ENCODE assay signal across 8 cellular contexts in the genomic region with DNA sequence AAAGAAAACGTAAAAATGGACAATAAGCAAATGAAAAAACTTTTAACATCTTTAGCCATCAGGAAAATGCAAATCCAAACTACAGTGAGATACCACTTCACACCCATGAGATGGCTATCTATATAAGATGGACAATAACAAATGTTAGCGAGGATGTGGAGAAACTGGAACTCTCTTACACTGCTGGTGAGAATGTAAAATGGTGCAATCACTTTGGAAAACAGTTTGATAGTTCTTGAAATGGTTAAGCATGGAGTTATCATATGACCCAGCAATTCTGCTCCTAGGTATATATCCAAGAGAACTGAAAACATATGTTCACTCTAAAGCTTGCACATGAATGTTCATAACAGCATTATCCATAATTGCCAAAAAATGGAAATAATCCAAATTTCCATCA.
"Had no signal": no experiment of that assay in that cellular context is flagged by ENCODE, and none has a peak within 500 bp of the region (broad histone marks: within the 10 kb centered on the region; RNA-seq: fewer than 3 reads in every experiment).

No MANE protein-coding gene starts in this region.

- H3K27ac ChIP-seq: HL-60, KMS-11 had no signal

- H2AFZ ChIP-seq: GM23338 had no signal

- H3K9ac ChIP-seq: KMS-11 had no signal

- FAIRE-seq: H1, HepG2 had no signal

- ATAC-seq: GM23338, HepG2 had no signal

- H3K4me2 ChIP-seq: GM23338, KMS-11 had no signal

- DNase-seq: H7, HCEC 1CT, HFFc6 had no signal

- H3K4me3 ChIP-seq: GM23338 had no signal
